In genomic region chr5:124932791-124933600, GRCh38 we compare ENCODE assay signal across 13 cellular contexts.
A peak's percentile ranks its signal among the peaks of the same experiment; 100 is the strongest.
DNase-seq lines count a peak whose midpoint lies in the region; ATAC-seq and TF ChIP-seq lines count a peak whose summit lies in the region.
"Had no signal": no experiment of that assay in that cellular context is flagged by ENCODE, and none has a peak within 500 bp of the region (broad histone marks: within the 10 kb centered on the region; RNA-seq: fewer than 3 reads in every experiment).

No MANE protein-coding gene starts in this region.

- intact Hi-C loops in breast epithelium (cut with DNase I; ENCODE audit: low total_unique reads) = no loop called here
- intact Hi-C loops in A673 (cut with micrococcal nuclease; ENCODE audit: unreplicated experiment) = no loop called here

- H3K27me3 ChIP-seq in breast epithelium (no peaks in the 10 kb centered on the region), A673 (replicated peaks; ENCODE audit: insufficient read depth, low read depth, low read length, poor library complexity) (no peaks in the 10 kb centered on the region)
- H3K27me3 ChIP-seq: BLaER1 had no signal

- DNase-seq in AG08396 (ENCODE audit: low spot score) = peak; percentile 15
- peak; percentile 92 for DNase-seq in LNCaP clone FGC (ENCODE audit: low read depth)
- DNase-seq in breast epithelium (ENCODE audit: low spot score in 2 of 2) = peak in 1 of 2 donors; percentile 61
- peak; percentile 62 for DNase-seq in medulla oblongata (ENCODE audit: extremely low spot score)
- DNase-seq in cerebellum (ENCODE audit: low spot score) = no peak
- no peak for DNase-seq in A673 (ENCODE audit: low spot score)
- no peak for DNase-seq in stimulated activated CD4-positive, alpha-beta T cell treated with anti-CD3 and anti-CD28 coated beads, Interleukin-1b, Interleukin-23, amount 100 ng/mL, for 48 hours
- DNase-seq: activated T-cell treated with anti-CD3 and anti-CD28 coated beads, Interleukin-2, amount 50 U/mL, for 48 hours; posterior cingulate gyrus had no signal

- H3K4me1 ChIP-seq in breast epithelium (no peaks in the 10 kb centered on the region), A673 (ENCODE audit: insufficient read depth, low read length, poor library complexity, severe bottlenecking) (no peaks in the 10 kb centered on the region)

- H3K4me3 ChIP-seq in LNCaP clone FGC (ENCODE audit: low read depth, low read length) = no peak overlapping the region
- no peak overlapping the region for H3K4me3 ChIP-seq in breast epithelium
- H3K4me3 ChIP-seq in A673 (ENCODE audit: low read depth, low read length, poor library complexity, severe bottlenecking) = no peak overlapping the region
- H3K4me3 ChIP-seq: BLaER1, lung had no signal

- H3K36me3 ChIP-seq in breast epithelium = no peaks in the 10 kb centered on the region
- no peaks in the 10 kb centered on the region for H3K36me3 ChIP-seq in A673 (ENCODE audit: insufficient read depth, low read length, poor library complexity, severe bottlenecking)
- H3K36me3 ChIP-seq: BLaER1 had no signal

- POLR2A ChIA-PET in A673 (lab: Charles Lee; ENCODE audit: low non-redundant PET) = no interaction called here

- CTCF ChIA-PET in A673 (lab: Charles Lee) = no interaction called here

- no peak for ATAC-seq in HG03097 (IDR thresholded peaks at IDR 0.05; ENCODE audit: low FRiP score, unreplicated experiment)
- ATAC-seq: Panc1 had no signal

- TF ChIP-seq POLR2A in breast epithelium (IDR thresholded peaks at IDR 0.05) = no peak

- H3K27ac ChIP-seq in breast epithelium (peak overlapping the region; percentile 12 to 50), A673 (ENCODE audit: low read depth, low read length, poor library complexity, severe bottlenecking) (no peak overlapping the region)
- H3K27ac ChIP-seq: BLaER1 had no signal

- no TSS peak for BruUV-seq in A673 (replicated peaks; lab: Mats Ljungman, UMichigan)

- H3K9me3 ChIP-seq in breast epithelium (no peaks in the 10 kb centered on the region), A673 (ENCODE audit: low read depth, low read length, poor library complexity, severe bottlenecking) (no peaks in the 10 kb centered on the region)

- TF ChIP-seq CTCF in LNCaP clone FGC (IDR thresholded peaks at IDR 0.05; ENCODE audit: control insufficient read depth, extremely low read depth, insufficient read depth) = no peak
- no peak for TF ChIP-seq CTCF in breast epithelium (IDR thresholded peaks at IDR 0.05)
- no peak for TF ChIP-seq CTCF in A673 (conservative IDR thresholded peaks at IDR 0.05; ENCODE audit: low read depth, low read length)

Comparison
In these comparisons a context has a peak if more than half of its experiments do, and no peak if none do; other contexts are left out.
1. DNase-seq: peak in AG08396 (single experiment), LNCaP clone FGC (single experiment) and medulla oblongata (single experiment); none in cerebellum (single experiment), A673 (single experiment) and stimulated activated CD4-positive, alpha-beta T cell treated with anti-CD3 and anti-CD28 coated beads, Interleukin-1b, Interleukin-23, amount 100 ng/mL, for 48 hours (single experiment).